ENCODE assay signal across 27 cellular contexts in the genomic region with DNA sequence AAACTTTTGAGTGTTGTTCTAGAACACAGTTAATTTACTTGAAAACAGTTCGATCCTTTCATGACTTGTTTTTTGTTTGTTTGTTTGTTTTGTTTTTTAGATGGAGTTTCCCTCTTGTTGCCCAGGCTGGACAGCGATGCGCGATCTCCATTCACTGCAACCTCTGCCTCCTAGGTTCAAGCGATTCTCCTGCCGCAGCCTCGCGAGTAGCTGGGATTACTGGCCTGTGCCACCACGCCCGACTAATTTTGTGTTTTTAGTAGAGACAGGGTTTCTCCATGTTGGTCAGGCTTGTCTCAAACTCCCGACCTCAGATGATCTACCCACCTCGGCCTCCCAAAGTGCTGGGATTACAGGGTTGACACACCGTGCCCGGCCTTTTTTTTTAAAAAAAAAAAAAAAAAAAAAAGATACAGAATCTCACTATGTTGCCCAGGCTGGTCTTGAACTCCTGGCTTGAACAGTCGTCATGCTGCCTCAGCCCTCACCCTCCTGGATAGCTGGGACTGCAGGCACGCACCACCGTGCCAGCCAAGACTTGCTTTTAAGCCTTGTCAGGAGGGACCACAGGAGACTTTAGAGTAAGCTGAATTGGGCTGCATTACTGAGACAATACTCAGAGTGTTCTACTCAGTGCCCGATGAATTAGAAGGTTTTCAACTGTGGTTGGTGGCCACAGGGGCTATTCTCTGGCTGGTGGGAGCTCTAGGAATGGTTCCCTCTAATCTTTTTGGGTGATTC.
"Had no signal": no experiment of that assay in that cellular context is flagged by ENCODE, and none has a peak within 500 bp of the region (broad histone marks: within the 10 kb centered on the region; RNA-seq: fewer than 3 reads in every experiment).

No MANE protein-coding gene starts in this region.

- H3K9me3 ChIP-seq: mucosa of descending colon, neutrophil, suprapubic skin, tibial artery, upper lobe of right lung, uterus had no signal

- DNase-seq: cerebellar nuclear complex; effector CD8-positive, alpha-beta T cell; endodermal cell; esophagus squamous epithelium; foreskin melanocyte; hypothalamus; mesenchymal stem cell; mucosa of descending colon; naive B cell; sigmoid colon; stimulated activated CD4-positive, alpha-beta T cell treated with anti-CD3 and anti-CD28 coated beads, Interleukin-2, amount 100 ng/mL, for 24 hours; stimulated activated CD4-positive, alpha-beta T cell treated with anti-CD3 and anti-CD28 coated beads, Interleukin-4, amount 100 ng/mL, for 4 hours; tibial artery; upper lobe of right lung; uterus had no signal

- H3K9ac ChIP-seq: parathyroid adenoma had no signal

- H3K36me3 ChIP-seq: esophagus squamous epithelium, neutrophil, right atrium auricular region, sigmoid colon, suprapubic skin, tibial artery, upper lobe of right lung, uterus had no signal

- H3K4me1 Mint-ChIP-seq: mesothelial cell of epicardium, naive B cell had no signal

- H3K27ac Mint-ChIP-seq: endodermal cell; mesothelial cell of epicardium; natural killer cell treated with Interleukin-12 subunit alpha and Interleukin-12 subunit beta and Interleukin-15 and Interleukin-18, amount 100 ng/mL, for 72 hours; progenitor cell of endocrine pancreas; stimulated activated memory B cell treated with anti-CD40 and anti-IgM and Interleukin-4, amounts not matched to agents 10 μg/mL and 1 μg/mL and 100 μg/mL, for 72 hours; stimulated activated naive CD8-positive, alpha-beta T cell treated with anti-CD3 and anti-CD28 coated beads, Interleukin-15, Interleukin-2, amounts not matched to agents 100 ng/mL and 50 ng/mL, for 24 hours had no signal

- H3K9me3 Mint-ChIP-seq: natural killer cell treated with Interleukin-12 subunit alpha and Interleukin-12 subunit beta and Interleukin-15 and Interleukin-18, amount 100 ng/mL, for 72 hours had no signal

- H3K36me3 Mint-ChIP-seq: natural killer cell treated with Interleukin-12 subunit alpha and Interleukin-12 subunit beta and Interleukin-15 and Interleukin-18, amount 100 ng/mL, for 72 hours had no signal

- H3K27ac ChIP-seq: esophagus squamous epithelium, neutrophil, parathyroid adenoma, right atrium auricular region, sigmoid colon, suprapubic skin, tibial artery, upper lobe of right lung, uterus had no signal

- H3K4me3 ChIP-seq: esophagus squamous epithelium, mucosa of descending colon, right atrium auricular region, sigmoid colon, suprapubic skin, tibial artery, upper lobe of right lung, uterus had no signal

- FAIRE-seq: colon, keratinocyte had no signal

- H3K4me3 Mint-ChIP-seq: endodermal cell; mesothelial cell of epicardium; natural killer cell treated with Interleukin-12 subunit alpha and Interleukin-12 subunit beta and Interleukin-15 and Interleukin-18, amount 100 ng/mL, for 72 hours; neural crest cell; stimulated activated memory B cell treated with anti-CD40 and anti-IgM and Interleukin-4, amounts not matched to agents 10 μg/mL and 1 μg/mL and 100 μg/mL, for 72 hours; stimulated activated naive CD8-positive, alpha-beta T cell treated with anti-CD3 and anti-CD28 coated beads, Interleukin-15, Interleukin-2, amounts not matched to agents 100 ng/mL and 50 ng/mL, for 24 hours had no signal

- H3K4me1 ChIP-seq: esophagus squamous epithelium, parathyroid adenoma, sigmoid colon, suprapubic skin, tibial artery, upper lobe of right lung, uterus had no signal

- H2AFZ ChIP-seq: parathyroid adenoma had no signal

- H3K79me2 ChIP-seq: parathyroid adenoma had no signal

- H3K27me3 ChIP-seq: esophagus squamous epithelium, neutrophil, right atrium auricular region, sigmoid colon, suprapubic skin, tibial artery, upper lobe of right lung, uterus had no signal

- H3K27me3 Mint-ChIP-seq: progenitor cell of endocrine pancreas had no signal
